In the genomic region with DNA sequence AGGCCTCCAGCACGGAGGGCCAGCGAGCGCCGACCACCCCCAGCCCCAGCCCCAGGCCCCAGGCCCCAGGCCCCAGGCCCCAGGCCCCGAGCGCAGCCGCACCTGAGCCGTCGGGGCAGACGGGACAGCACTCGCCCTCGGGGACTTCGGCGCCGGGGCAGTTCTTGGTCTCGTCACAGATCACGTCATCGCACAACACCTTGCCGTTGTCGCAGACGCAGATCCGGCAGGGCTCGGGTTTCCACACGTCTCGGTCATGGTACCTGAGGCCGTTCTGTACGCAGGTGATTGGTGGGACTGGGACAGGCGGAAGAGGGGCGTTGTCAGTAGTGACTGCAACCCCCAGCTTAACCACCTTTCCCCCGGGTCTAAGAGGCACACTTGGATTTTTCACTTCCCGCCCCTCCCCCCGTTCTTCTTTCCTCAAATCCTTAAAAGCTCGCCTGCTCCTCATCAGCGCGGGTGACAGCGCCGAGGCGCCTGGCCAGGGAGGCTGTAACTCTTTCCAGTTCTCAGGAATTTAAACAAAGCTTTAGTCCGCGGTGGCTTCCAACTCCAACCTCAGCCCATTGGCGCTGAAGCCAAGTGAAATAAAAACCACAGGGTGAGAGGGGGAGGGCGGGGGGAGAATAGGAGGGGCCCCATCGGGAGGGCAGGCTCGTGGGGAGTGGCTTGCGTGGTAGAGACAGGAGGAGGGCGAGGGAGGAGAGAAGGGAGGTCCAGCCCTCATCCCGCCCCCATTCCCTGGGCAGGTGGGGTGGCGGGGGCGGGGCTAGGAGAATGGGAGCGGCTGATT, we compare ENCODE assay signal across 7 cellular contexts. TPM values are rescaled to one million over a fixed set of nuclear protein-coding genes. Genes with fewer than 3 reads are reported as not detected.
DNase-seq lines count a peak whose midpoint lies in the region; ATAC-seq, FAIRE-seq and TF ChIP-seq lines count a peak whose summit lies in the region.

No MANE protein-coding gene starts in this region.

- peak overlapping the region; percentile 73 for H3K4me3 ChIP-seq in fibroblast of the aortic adventitia (ENCODE audit: low read depth, low read length)

- no peak overlapping the region for H3K27ac Mint-ChIP-seq in neural crest cell (ENCODE audit: unreplicated experiment)

- H3K27me3 Mint-ChIP-seq in neural crest cell (ENCODE audit: low read depth) = peaks cover 59% of the 10 kb centered on the region

- no peak for TF ChIP-seq CTCF in fibroblast of the aortic adventitia (IDR thresholded peaks at IDR 0.05; ENCODE audit: insufficient read depth, low read length)
- TF ChIP-seq CTCF in neural crest cell (conservative IDR thresholded peaks at IDR 0.05) = no peak

- DNase-seq in HTR-8/SVneo (ENCODE audit: insufficient read length, low spot score) (peak; percentile 92), fibroblast of the aortic adventitia (ENCODE audit: low read depth) (peak; percentile 99), neural crest cell (ENCODE audit: low read depth, low spot score) (no peak), stromal cell of bone marrow (ENCODE audit: low read depth) (peak; percentile 97)
- peak; percentile 9 to 37 for DNase-seq in activated T-helper 1 cell treated with anti-CD3 and anti-CD28 coated beads, Interleukin-2, amount 50 U/mL, for 16 hours (ENCODE audit: low read depth in 1 of 2, low spot score in 1 of 2)

- H3K4me3 Mint-ChIP-seq in neural crest cell = peak overlapping the region; percentile 86

- peak; percentile 100 for FAIRE-seq in HTR-8/SVneo (lab: Jason Lieb, UNC)

- no peaks in the 10 kb centered on the region for H3K9me3 Mint-ChIP-seq in neural crest cell

- no peaks in the 10 kb centered on the region for H3K36me3 Mint-ChIP-seq in neural crest cell (ENCODE audit: low read depth)

- peak; percentile 46 for ATAC-seq in GM18498 (IDR thresholded peaks at IDR 0.05; ENCODE audit: unreplicated experiment)

- H3K4me1 Mint-ChIP-seq in neural crest cell = peaks cover 25% of the 10 kb centered on the region

TF ChIP-seq in PFSK-1, 5 proteins besides CTCF, POLR2A, EP300 and RAD21:
- no peak for TF ChIP-seq TAF1 (IDR thresholded peaks at IDR 0.05; ENCODE audit: borderline replicate concordance, insufficient read depth, low read length)
- TF ChIP-seq FOXP2 (optimal IDR thresholded peaks at IDR 0.05; ENCODE audit: borderline replicate concordance, extremely low read depth, extremely low read length, insufficient read depth) = peak; percentile 69
TF ChIP-seq in PFSK-1: peak in this region for 1.

RNA-seq across cellular contexts. Expression of a gene that starts 1.6 kb away (rescaled TPM):
- 30.3 TPM for polyA plus RNA-seq in PFSK-1 (2012; ENCODE audit: insufficient read length, low read depth)
- total RNA-seq in fibroblast of the aortic adventitia (ENCODE audit: low replicate concordance) (2,633 and 16,513 TPM in 2 replicates), neural crest cell (13.3 and 14.8 TPM in 2 replicates)

RNA-seq across cellular contexts. Expression of a gene that starts 34.0 kb away (rescaled TPM):
- 1.4 TPM for polyA plus RNA-seq in PFSK-1 (2012; ENCODE audit: insufficient read length, low read depth)
- total RNA-seq in fibroblast of the aortic adventitia (ENCODE audit: low replicate concordance) (0.65 and 0.90 TPM in 2 replicates), neural crest cell (not detected in 2 replicates)

RNA-seq across cellular contexts. Expression of a gene that starts 49.4 kb away (rescaled TPM):
- polyA plus RNA-seq in PFSK-1 (2012; ENCODE audit: insufficient read length, low read depth) = 109 TPM
- total RNA-seq in fibroblast of the aortic adventitia (ENCODE audit: low replicate concordance) (59.3 and 85.4 TPM in 2 replicates), neural crest cell (67.1 and 68.8 TPM in 2 replicates)

Comparison
In these comparisons a context has a peak if more than half of its experiments do, and no peak if none do; other contexts are left out.
1. RNA of a gene that starts 1.6 kb away (total RNA-seq): 2,633 to 16,513 TPM in fibroblast of the aortic adventitia; 13.3 to 14.8 TPM in neural crest cell; every median in the first group is over 100 times any median in the second.